In genomic region chr20:354298-354977, GRCh38 we compare ENCODE assay signal across 8 cellular contexts. TPM values are rescaled to one million over a fixed set of nuclear protein-coding genes. Genes with fewer than 3 reads are reported as not detected.
DNase-seq lines count a peak whose midpoint lies in the region; ATAC-seq and TF ChIP-seq lines count a peak whose summit lies in the region.

No MANE protein-coding gene starts in this region.

- H3K9ac ChIP-seq in DND-41 (ENCODE audit: low read depth, low read length) (no peak overlapping the region), GM23248 (no peak overlapping the region), MM.1S (ENCODE audit: low read length) (no peak overlapping the region), parathyroid adenoma (no peak overlapping the region)

- no peaks in the 10 kb centered on the region for H3K36me3 ChIP-seq in DND-41 (ENCODE audit: insufficient read depth, low read length)
- H3K36me3 ChIP-seq in GM23248 (ENCODE audit: low read depth), result peaks cover 2% of the 10 kb centered on the region; the same call in 1 of the 2 replicates
- no peaks in the 10 kb centered on the region for H3K36me3 ChIP-seq in MM.1S (replicated peaks; ENCODE audit: insufficient read depth, low read length)
- H3K36me3 ChIP-seq in gastroesophageal sphincter, result peaks cover 0 to 40% of the 10 kb centered on the region in 2 donors
- no peaks in the 10 kb centered on the region for H3K36me3 ChIP-seq in parathyroid adenoma (ENCODE audit: control insufficient read depth, insufficient read depth, low read length)
- peaks cover 0 to 12% (median 3%) of the 10 kb centered on the region in 4 donors for H3K36me3 ChIP-seq in upper lobe of left lung

- H3K9me3 ChIP-seq in DND-41 (ENCODE audit: insufficient read depth, low read length, severe bottlenecking), result no peaks in the 10 kb centered on the region
- no peaks in the 10 kb centered on the region for H3K9me3 ChIP-seq in GM23248 (ENCODE audit: low read depth)
- H3K9me3 ChIP-seq in MM.1S (replicated peaks; ENCODE audit: insufficient read depth, low read length), result no peaks in the 10 kb centered on the region
- no peaks in the 10 kb centered on the region for H3K9me3 ChIP-seq in gastroesophageal sphincter
- H3K9me3 ChIP-seq in parathyroid adenoma (ENCODE audit: control insufficient read depth, low read length), result no peaks in the 10 kb centered on the region
- H3K9me3 ChIP-seq in upper lobe of left lung, result no peaks in the 10 kb centered on the region

- no peaks in the 10 kb centered on the region for H3K9me3 Mint-ChIP-seq in activated T-helper 2 cell treated with anti-CD3 and anti-CD28 coated beads, Interferon-gamma antibody, Interleukin-2, Interleukin-4, amounts not matched to agents 10 μg/mL and 5 μg/mL and 100 μg/mL, durations not matched to agents 14 hours and 24 hours and 36 hours

- H3K27ac ChIP-seq in DND-41 (ENCODE audit: low read length) (peak overlapping the region; percentile 4; the same call in 1 of the 2 replicates), GM23248 (no peak overlapping the region), MM.1S (ENCODE audit: low read length) (no peak overlapping the region), gastroesophageal sphincter (no peak overlapping the region), parathyroid adenoma (no peak overlapping the region), upper lobe of left lung (no peak overlapping the region)

- H3K4me3 Mint-ChIP-seq in activated T-helper 2 cell treated with anti-CD3 and anti-CD28 coated beads, Interferon-gamma antibody, Interleukin-2, Interleukin-4, amounts not matched to agents 10 μg/mL and 5 μg/mL and 100 μg/mL, durations not matched to agents 14 hours and 24 hours and 36 hours (ENCODE audit: low read depth), result no peak overlapping the region

- H3K27ac Mint-ChIP-seq in activated T-helper 2 cell treated with anti-CD3 and anti-CD28 coated beads, Interferon-gamma antibody, Interleukin-2, Interleukin-4, amounts not matched to agents 10 μg/mL and 5 μg/mL and 100 μg/mL, durations not matched to agents 14 hours and 24 hours and 36 hours, result no peak overlapping the region

- H3K4me1 ChIP-seq in DND-41 (ENCODE audit: insufficient read depth, low read length) (peaks cover 7% of the 10 kb centered on the region), GM23248 (ENCODE audit: insufficient read depth) (peaks cover 6% of the 10 kb centered on the region), MM.1S (ENCODE audit: low read length) (0 out of 2 replicates have a peak, but pooled peaks cover 4% of the 10 kb centered on the region), gastroesophageal sphincter (peaks cover 0 to 11% (median 0%) of the 10 kb centered on the region in 3 donors), parathyroid adenoma (peaks cover 4% of the 10 kb centered on the region), upper lobe of left lung (peaks cover 0 to 7% (median 5%) of the 10 kb centered on the region in 4 donors)

- DNase-seq in DND-41 (peak; percentile 85), GM23248 (peak; percentile 79), MM.1S (peak; percentile 78), RPMI8226 (peak; percentile 87), upper lobe of left lung (peak; percentile 33 to 81)
- DNase-seq in activated T-helper 2 cell treated with anti-CD3 and anti-CD28 coated beads, Interferon-gamma antibody, Interleukin-2, Interleukin-4, amounts not matched to agents 10 μg/mL and 5 μg/mL and 100 μg/mL, durations not matched to agents 14 hours and 24 hours and 36 hours (ENCODE audit: low spot score), result peak; percentile 74

- H3K36me3 Mint-ChIP-seq in activated T-helper 2 cell treated with anti-CD3 and anti-CD28 coated beads, Interferon-gamma antibody, Interleukin-2, Interleukin-4, amounts not matched to agents 10 μg/mL and 5 μg/mL and 100 μg/mL, durations not matched to agents 14 hours and 24 hours and 36 hours (ENCODE audit: low read depth), result no peaks in the 10 kb centered on the region

- H4K20me1 ChIP-seq in DND-41 (ENCODE audit: insufficient read depth, low read length), result peaks cover 4% of the 10 kb centered on the region; the same call in 1 of the 2 replicates
- no peaks in the 10 kb centered on the region for H4K20me1 ChIP-seq in GM23248 (ENCODE audit: insufficient read depth)
- no peaks in the 10 kb centered on the region for H4K20me1 ChIP-seq in MM.1S (ENCODE audit: insufficient read depth, low read length)

- intact Hi-C loops in activated T-helper 2 cell treated with anti-CD3 and anti-CD28 coated beads, Interferon-gamma antibody, Interleukin-2, Interleukin-4, amounts not matched to agents 10 μg/mL and 5 μg/mL and 100 μg/mL, durations not matched to agents 14 hours and 24 hours and 36 hours (cut with micrococcal nuclease), result loop anchor here (1.0 to 10.0 kb wide), 4 partner anchors 50 to 291 kb away; partner anchors contain the start of gene RBCK1

- H3K4me1 Mint-ChIP-seq in activated T-helper 2 cell treated with anti-CD3 and anti-CD28 coated beads, Interferon-gamma antibody, Interleukin-2, Interleukin-4, amounts not matched to agents 10 μg/mL and 5 μg/mL and 100 μg/mL, durations not matched to agents 14 hours and 24 hours and 36 hours (ENCODE audit: low read depth), result peaks cover 4% of the 10 kb centered on the region

- H3K9me2 ChIP-seq in GM23248 (ENCODE audit: insufficient read depth) (no peaks in the 10 kb centered on the region), MM.1S (replicated peaks; ENCODE audit: insufficient read depth, low read length) (no peaks in the 10 kb centered on the region)

- WGBS in GM23248 (ENCODE audit: low coverage in 1 of 2, low lambda C conversion rate in 2 of 2, missing lambda C conversion rate in 2 of 2), 2 experiments, result 13 to 19% methylated on average over 11 to 14 of the region's 14 CpGs
- 13 to 53% methylated on average over 3 to 9 of the region's 14 CpGs for WGBS in gastroesophageal sphincter (ENCODE audit: low coverage in 1 of 2), 2 donors
- WGBS in upper lobe of left lung, 2 donors, result 14 to 18% methylated on average over 14 of the region's 14 CpGs

- TF ChIP-seq CTCF in DND-41 (IDR thresholded peaks at IDR 0.05; ENCODE audit: borderline replicate concordance, extremely low read depth, low read length, poor library complexity, severe bottlenecking), result peak; percentile 100
- peak; percentile 94 for TF ChIP-seq CTCF in MM.1S (IDR thresholded peaks at IDR 0.05; ENCODE audit: low read length)
- TF ChIP-seq CTCF in gastroesophageal sphincter (IDR thresholded peaks at IDR 0.05), result peak in 3 of 4 experiments; percentile 82 to 96 (median 88)
- peak; percentile 95 for TF ChIP-seq CTCF in parathyroid adenoma (IDR thresholded peaks at IDR 0.05)
- TF ChIP-seq CTCF in upper lobe of left lung (IDR thresholded peaks at IDR 0.05), result peak; percentile 85 to 96 (median 92)

- peak; percentile 99 for ATAC-seq in DND-41 (ENCODE audit: insufficient read depth, low read depth)
- peak; percentile 88 for ATAC-seq in gastroesophageal sphincter
- ATAC-seq in upper lobe of left lung (ENCODE audit: low FRiP score in 2 of 2), result peak; percentile 95 to 96

- H3K27me3 Mint-ChIP-seq in activated T-helper 2 cell treated with anti-CD3 and anti-CD28 coated beads, Interferon-gamma antibody, Interleukin-2, Interleukin-4, amounts not matched to agents 10 μg/mL and 5 μg/mL and 100 μg/mL, durations not matched to agents 14 hours and 24 hours and 36 hours (ENCODE audit: low read depth), result no peaks in the 10 kb centered on the region

- H3K79me2 ChIP-seq in DND-41 (ENCODE audit: insufficient read depth, low read length), result no peaks in the 10 kb centered on the region
- no peaks in the 10 kb centered on the region for H3K79me2 ChIP-seq in GM23248 (ENCODE audit: insufficient read depth)
- no peaks in the 10 kb centered on the region for H3K79me2 ChIP-seq in MM.1S (ENCODE audit: low read length)
- H3K79me2 ChIP-seq in parathyroid adenoma, result no peaks in the 10 kb centered on the region

- peaks cover 9% of the 10 kb centered on the region for H3F3A ChIP-seq in GM23248 (ENCODE audit: insufficient read depth)
- no peaks in the 10 kb centered on the region for H3F3A ChIP-seq in MM.1S (ENCODE audit: insufficient read depth, low read length)

- TF ChIP-seq POLR2A in gastroesophageal sphincter (IDR thresholded peaks at IDR 0.05) (no peak), upper lobe of left lung (IDR thresholded peaks at IDR 0.05) (no peak)

- in situ Hi-C loops in GM23248 (cut with MboI), result loop anchor here (5.0 to 10.0 kb wide), 2 partner anchors 123 to 390 kb away; no protein-coding TSS in a partner anchor

- TF ChIP-seq EP300 in gastroesophageal sphincter (IDR thresholded peaks at IDR 0.05) (no peak), upper lobe of left lung (IDR thresholded peaks at IDR 0.05) (no peak)

- H3K4me3 ChIP-seq in DND-41 (ENCODE audit: low read depth in 1 of 2, low read length in 2 of 2) (no peak overlapping the region), GM23248 (no peak overlapping the region), MM.1S (ENCODE audit: low read length) (no peak overlapping the region), gastroesophageal sphincter (no peak overlapping the region), parathyroid adenoma (ENCODE audit: low read depth, low read length) (no peak overlapping the region), upper lobe of left lung (no peak overlapping the region)

- peak overlapping the region; percentile 62 for H2AFZ ChIP-seq in DND-41 (ENCODE audit: low read depth, low read length)
- H2AFZ ChIP-seq in GM23248, result no peak overlapping the region
- no peak overlapping the region for H2AFZ ChIP-seq in MM.1S (ENCODE audit: low read length)
- peak overlapping the region; percentile 43 for H2AFZ ChIP-seq in parathyroid adenoma

- H3K27me3 ChIP-seq in DND-41 (ENCODE audit: insufficient read depth, low read length, poor library complexity), result no peaks in the 10 kb centered on the region
- H3K27me3 ChIP-seq in GM23248 (replicated peaks; ENCODE audit: insufficient read depth), result no peaks in the 10 kb centered on the region
- H3K27me3 ChIP-seq in MM.1S (replicated peaks; ENCODE audit: insufficient read depth, low read length), result no peaks in the 10 kb centered on the region
- H3K27me3 ChIP-seq in gastroesophageal sphincter, result no peaks in the 10 kb centered on the region
- no peaks in the 10 kb centered on the region for H3K27me3 ChIP-seq in parathyroid adenoma (ENCODE audit: control insufficient read depth, insufficient read depth, low read length)
- H3K27me3 ChIP-seq in upper lobe of left lung, result no peaks in the 10 kb centered on the region

- H3K4me2 ChIP-seq in DND-41 (ENCODE audit: insufficient read depth, low read length) (peak overlapping the region; percentile 38), GM23248 (ENCODE audit: unreplicated experiment) (no peak overlapping the region), MM.1S (ENCODE audit: low read depth, low read length) (no peak overlapping the region), parathyroid adenoma (ENCODE audit: low read length) (no peak overlapping the region)

RNA-seq across cellular contexts. Expression of gene NRSN2, which starts 7.5 kb away (rescaled TPM):
- 58.8 and 76.8 TPM in 2 replicates for total RNA-seq in GM23248 (2014; rRNA removed; shearing (Covaris generic))
- 76.7 and 78.2 TPM in 2 replicates for polyA plus RNA-seq in GM23248 (2016; fragmentation: Nextera tagmentation; extraction: Ambion mirVana)
- 5.9 and 7.1 TPM in 2 replicates for total RNA-seq in activated T-helper 2 cell treated with anti-CD3 and anti-CD28 coated beads, Interferon-gamma antibody, Interleukin-2, Interleukin-4, amounts not matched to agents 10 μg/mL and 5 μg/mL and 100 μg/mL, durations not matched to agents 14 hours and 24 hours and 36 hours
- 10 to 100 TPM; 25.3 to 51.6 (median 30.2) TPM for total RNA-seq in gastroesophageal sphincter
- 10 to 100 TPM; 13.6 to 30.8 (median 25.6) TPM for total RNA-seq in upper lobe of left lung

RNA-seq across cellular contexts. Expression of gene TRIB3, which starts 26.1 kb away (rescaled TPM):
- 88.5 and 99.2 TPM in 2 replicates for total RNA-seq in GM23248 (2014; rRNA removed; shearing (Covaris generic))
- polyA plus RNA-seq in GM23248 (2016; fragmentation: Nextera tagmentation; extraction: Ambion mirVana), result 63.0 and 66.1 TPM in 2 replicates
- 31.6 and 32.2 TPM in 2 replicates for total RNA-seq in activated T-helper 2 cell treated with anti-CD3 and anti-CD28 coated beads, Interferon-gamma antibody, Interleukin-2, Interleukin-4, amounts not matched to agents 10 μg/mL and 5 μg/mL and 100 μg/mL, durations not matched to agents 14 hours and 24 hours and 36 hours
- total RNA-seq in gastroesophageal sphincter, result 1 to 10 TPM in 3 of 4 donors, under 1 TPM in 1; 0.31 to 5.6 (median 3.9) TPM
- total RNA-seq in upper lobe of left lung, result 10 to 100 TPM; 11.5 to 39.0 (median 24.7) TPM

RNA-seq across cellular contexts. Expression of gene SOX12, which starts 29.1 kb away (rescaled TPM):
- total RNA-seq in GM23248 (2014; rRNA removed; shearing (Covaris generic)), result 7.5 and 7.7 TPM in 2 replicates
- 2.0 and 2.1 TPM in 2 replicates for polyA plus RNA-seq in GM23248 (2016; fragmentation: Nextera tagmentation; extraction: Ambion mirVana)
- 14.4 and 15.0 TPM in 2 replicates for total RNA-seq in activated T-helper 2 cell treated with anti-CD3 and anti-CD28 coated beads, Interferon-gamma antibody, Interleukin-2, Interleukin-4, amounts not matched to agents 10 μg/mL and 5 μg/mL and 100 μg/mL, durations not matched to agents 14 hours and 24 hours and 36 hours
- total RNA-seq in gastroesophageal sphincter, result 1 to 10 TPM; 3.4 to 7.3 (median 5.9) TPM
- total RNA-seq in upper lobe of left lung, result 10 to 100 TPM in 2 of 6 donors, 1 to 10 TPM in 4; 3.8 to 13.5 (median 7.6) TPM

RNA-seq across cellular contexts. Expression of gene RBCK1, which starts 53.7 kb away (rescaled TPM):
- total RNA-seq in GM23248 (2014; rRNA removed; shearing (Covaris generic)), result 104 and 129 TPM in 2 replicates
- polyA plus RNA-seq in GM23248 (2016; fragmentation: Nextera tagmentation; extraction: Ambion mirVana), result 72.3 and 79.9 TPM in 2 replicates
- total RNA-seq in activated T-helper 2 cell treated with anti-CD3 and anti-CD28 coated beads, Interferon-gamma antibody, Interleukin-2, Interleukin-4, amounts not matched to agents 10 μg/mL and 5 μg/mL and 100 μg/mL, durations not matched to agents 14 hours and 24 hours and 36 hours, result 112 and 118 TPM in 2 replicates
- total RNA-seq in gastroesophageal sphincter (100 to 1,000 TPM in 1 of 4 donors, 10 to 100 TPM in 3; 50.9 to 111 (median 82.1) TPM), upper lobe of left lung (100 to 1,000 TPM in 3 of 6 donors, 10 to 100 TPM in 3; 63.4 to 179 (median 109) TPM)

RNA-seq across cellular contexts. Expression of gene ZCCHC3, which starts 57.1 kb away (rescaled TPM):
- 13.8 and 14.8 TPM in 2 replicates for total RNA-seq in GM23248 (2014; rRNA removed; shearing (Covaris generic))
- 4.1 and 5.3 TPM in 2 replicates for polyA plus RNA-seq in GM23248 (2016; fragmentation: Nextera tagmentation; extraction: Ambion mirVana)
- total RNA-seq in activated T-helper 2 cell treated with anti-CD3 and anti-CD28 coated beads, Interferon-gamma antibody, Interleukin-2, Interleukin-4, amounts not matched to agents 10 μg/mL and 5 μg/mL and 100 μg/mL, durations not matched to agents 14 hours and 24 hours and 36 hours, result 26.9 and 27.6 TPM in 2 replicates
- 10 to 100 TPM; 17.4 to 24.0 (median 21.4) TPM for total RNA-seq in gastroesophageal sphincter
- total RNA-seq in upper lobe of left lung, result 10 to 100 TPM; 14.2 to 18.5 (median 17.3) TPM

Comparison
In these comparisons a context has a peak if more than half of its experiments do, and no peak if none do; other contexts are left out.
1. H2AFZ ChIP-seq: peak in DND-41 (single experiment) and parathyroid adenoma (single experiment); none in GM23248 (single experiment) and MM.1S (single experiment).
2. Peak in every context shown above with its lines, with median percentiles within 50 percentile points of each other: ATAC-seq, DNase-seq and CTCF ChIP-seq.